Comparison of ENCODE assay signal across 1 cellular context in genomic region chr19:45405435-45406164, GRCh38.
TF ChIP-seq lines count a peak whose summit lies in the region.

No MANE protein-coding gene starts in this region.

TF ChIP-seq in K562, 482 proteins besides CTCF, POLR2A, EP300 and RAD21 (continued from another document):
- TF ChIP-seq NCOA1 (IDR thresholded peaks at IDR 0.05; ENCODE audit: low read depth) (0 out of 2 replicates have a peak, but pooled peaks have one; percentile 13), NFE2L1 (tag; IDR thresholded peaks at IDR 0.05; ENCODE audit: borderline replicate concordance, low read depth) (no peak), ZNF184 (CRISPR knock-in tag; IDR thresholded peaks at IDR 0.05) (no peak), XRCC5 (IDR thresholded peaks at IDR 0.05; ENCODE audit: low read depth, low read length) (no peak; the same call in 1 of the 2 replicates), JUN (IDR thresholded peaks at IDR 0.05; ENCODE audit: borderline replicate concordance, low read depth, low read length) (no peak), JUN (CRISPR knock-in tag; IDR thresholded peaks at IDR 0.05; ENCODE audit: borderline replicate concordance) (no peak), XRCC4 (IDR thresholded peaks at IDR 0.05; ENCODE audit: extremely low read depth, insufficient read depth, insufficient read length) (no peak), TARDBP (IDR thresholded peaks at IDR 0.05) (peak; percentile 94), ZNF224 (CRISPR knock-in tag; IDR thresholded peaks at IDR 0.05) (no peak), ZNF311 (CRISPR knock-in tag; IDR thresholded peaks at IDR 0.05) (no peak), ZNF407 (IDR thresholded peaks at IDR 0.05; ENCODE audit: low read depth) (no peak), E2F3 (CRISPR knock-in tag; IDR thresholded peaks at IDR 0.05) (peak; percentile 70; the same call in 1 of the 2 replicates), MYC (IDR thresholded peaks at IDR 0.05; ENCODE audit: low read depth, low read length) (peak; percentile 89), MYC (CRISPR knock-in tag; IDR thresholded peaks at IDR 0.05; ENCODE audit: borderline replicate concordance, low read depth) (peak; percentile 76; the same call in 1 of the 2 replicates), PTBP1 (IDR thresholded peaks at IDR 0.05; ENCODE audit: low read depth, low read length) (no peak), ZBTB8A (IDR thresholded peaks at IDR 0.05; ENCODE audit: partially characterized antibody) (no peak), DACH1 (IDR thresholded peaks at IDR 0.05; ENCODE audit: partially characterized antibody) (no peak), BHLHE40 (IDR thresholded peaks at IDR 0.05; ENCODE audit: low read length) (peak; percentile 89)
- TF ChIP-seq, protein P1, sequence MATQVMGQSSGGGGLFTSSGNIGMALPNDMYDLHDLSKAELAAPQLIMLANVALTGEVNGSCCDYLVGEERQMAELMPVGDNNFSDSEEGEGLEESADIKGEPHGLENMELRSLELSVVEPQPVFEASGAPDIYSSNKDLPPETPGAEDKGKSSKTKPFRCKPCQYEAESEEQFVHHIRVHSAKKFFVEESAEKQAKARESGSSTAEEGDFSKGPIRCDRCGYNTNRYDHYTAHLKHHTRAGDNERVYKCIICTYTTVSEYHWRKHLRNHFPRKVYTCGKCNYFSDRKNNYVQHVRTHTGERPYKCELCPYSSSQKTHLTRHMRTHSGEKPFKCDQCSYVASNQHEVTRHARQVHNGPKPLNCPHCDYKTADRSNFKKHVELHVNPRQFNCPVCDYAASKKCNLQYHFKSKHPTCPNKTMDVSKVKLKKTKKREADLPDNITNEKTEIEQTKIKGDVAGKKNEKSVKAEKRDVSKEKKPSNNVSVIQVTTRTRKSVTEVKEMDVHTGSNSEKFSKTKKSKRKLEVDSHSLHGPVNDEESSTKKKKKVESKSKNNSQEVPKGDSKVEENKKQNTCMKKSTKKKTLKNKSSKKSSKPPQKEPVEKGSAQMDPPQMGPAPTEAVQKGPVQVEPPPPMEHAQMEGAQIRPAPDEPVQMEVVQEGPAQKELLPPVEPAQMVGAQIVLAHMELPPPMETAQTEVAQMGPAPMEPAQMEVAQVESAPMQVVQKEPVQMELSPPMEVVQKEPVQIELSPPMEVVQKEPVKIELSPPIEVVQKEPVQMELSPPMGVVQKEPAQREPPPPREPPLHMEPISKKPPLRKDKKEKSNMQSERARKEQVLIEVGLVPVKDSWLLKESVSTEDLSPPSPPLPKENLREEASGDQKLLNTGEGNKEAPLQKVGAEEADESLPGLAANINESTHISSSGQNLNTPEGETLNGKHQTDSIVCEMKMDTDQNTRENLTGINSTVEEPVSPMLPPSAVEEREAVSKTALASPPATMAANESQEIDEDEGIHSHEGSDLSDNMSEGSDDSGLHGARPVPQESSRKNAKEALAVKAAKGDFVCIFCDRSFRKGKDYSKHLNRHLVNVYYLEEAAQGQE (CRISPR knock-in tag; IDR thresholded peaks at IDR 0.05; ENCODE audit: low read depth): peak; percentile 27; the same call in 1 of the 2 replicates
- TF ChIP-seq, protein P2, sequence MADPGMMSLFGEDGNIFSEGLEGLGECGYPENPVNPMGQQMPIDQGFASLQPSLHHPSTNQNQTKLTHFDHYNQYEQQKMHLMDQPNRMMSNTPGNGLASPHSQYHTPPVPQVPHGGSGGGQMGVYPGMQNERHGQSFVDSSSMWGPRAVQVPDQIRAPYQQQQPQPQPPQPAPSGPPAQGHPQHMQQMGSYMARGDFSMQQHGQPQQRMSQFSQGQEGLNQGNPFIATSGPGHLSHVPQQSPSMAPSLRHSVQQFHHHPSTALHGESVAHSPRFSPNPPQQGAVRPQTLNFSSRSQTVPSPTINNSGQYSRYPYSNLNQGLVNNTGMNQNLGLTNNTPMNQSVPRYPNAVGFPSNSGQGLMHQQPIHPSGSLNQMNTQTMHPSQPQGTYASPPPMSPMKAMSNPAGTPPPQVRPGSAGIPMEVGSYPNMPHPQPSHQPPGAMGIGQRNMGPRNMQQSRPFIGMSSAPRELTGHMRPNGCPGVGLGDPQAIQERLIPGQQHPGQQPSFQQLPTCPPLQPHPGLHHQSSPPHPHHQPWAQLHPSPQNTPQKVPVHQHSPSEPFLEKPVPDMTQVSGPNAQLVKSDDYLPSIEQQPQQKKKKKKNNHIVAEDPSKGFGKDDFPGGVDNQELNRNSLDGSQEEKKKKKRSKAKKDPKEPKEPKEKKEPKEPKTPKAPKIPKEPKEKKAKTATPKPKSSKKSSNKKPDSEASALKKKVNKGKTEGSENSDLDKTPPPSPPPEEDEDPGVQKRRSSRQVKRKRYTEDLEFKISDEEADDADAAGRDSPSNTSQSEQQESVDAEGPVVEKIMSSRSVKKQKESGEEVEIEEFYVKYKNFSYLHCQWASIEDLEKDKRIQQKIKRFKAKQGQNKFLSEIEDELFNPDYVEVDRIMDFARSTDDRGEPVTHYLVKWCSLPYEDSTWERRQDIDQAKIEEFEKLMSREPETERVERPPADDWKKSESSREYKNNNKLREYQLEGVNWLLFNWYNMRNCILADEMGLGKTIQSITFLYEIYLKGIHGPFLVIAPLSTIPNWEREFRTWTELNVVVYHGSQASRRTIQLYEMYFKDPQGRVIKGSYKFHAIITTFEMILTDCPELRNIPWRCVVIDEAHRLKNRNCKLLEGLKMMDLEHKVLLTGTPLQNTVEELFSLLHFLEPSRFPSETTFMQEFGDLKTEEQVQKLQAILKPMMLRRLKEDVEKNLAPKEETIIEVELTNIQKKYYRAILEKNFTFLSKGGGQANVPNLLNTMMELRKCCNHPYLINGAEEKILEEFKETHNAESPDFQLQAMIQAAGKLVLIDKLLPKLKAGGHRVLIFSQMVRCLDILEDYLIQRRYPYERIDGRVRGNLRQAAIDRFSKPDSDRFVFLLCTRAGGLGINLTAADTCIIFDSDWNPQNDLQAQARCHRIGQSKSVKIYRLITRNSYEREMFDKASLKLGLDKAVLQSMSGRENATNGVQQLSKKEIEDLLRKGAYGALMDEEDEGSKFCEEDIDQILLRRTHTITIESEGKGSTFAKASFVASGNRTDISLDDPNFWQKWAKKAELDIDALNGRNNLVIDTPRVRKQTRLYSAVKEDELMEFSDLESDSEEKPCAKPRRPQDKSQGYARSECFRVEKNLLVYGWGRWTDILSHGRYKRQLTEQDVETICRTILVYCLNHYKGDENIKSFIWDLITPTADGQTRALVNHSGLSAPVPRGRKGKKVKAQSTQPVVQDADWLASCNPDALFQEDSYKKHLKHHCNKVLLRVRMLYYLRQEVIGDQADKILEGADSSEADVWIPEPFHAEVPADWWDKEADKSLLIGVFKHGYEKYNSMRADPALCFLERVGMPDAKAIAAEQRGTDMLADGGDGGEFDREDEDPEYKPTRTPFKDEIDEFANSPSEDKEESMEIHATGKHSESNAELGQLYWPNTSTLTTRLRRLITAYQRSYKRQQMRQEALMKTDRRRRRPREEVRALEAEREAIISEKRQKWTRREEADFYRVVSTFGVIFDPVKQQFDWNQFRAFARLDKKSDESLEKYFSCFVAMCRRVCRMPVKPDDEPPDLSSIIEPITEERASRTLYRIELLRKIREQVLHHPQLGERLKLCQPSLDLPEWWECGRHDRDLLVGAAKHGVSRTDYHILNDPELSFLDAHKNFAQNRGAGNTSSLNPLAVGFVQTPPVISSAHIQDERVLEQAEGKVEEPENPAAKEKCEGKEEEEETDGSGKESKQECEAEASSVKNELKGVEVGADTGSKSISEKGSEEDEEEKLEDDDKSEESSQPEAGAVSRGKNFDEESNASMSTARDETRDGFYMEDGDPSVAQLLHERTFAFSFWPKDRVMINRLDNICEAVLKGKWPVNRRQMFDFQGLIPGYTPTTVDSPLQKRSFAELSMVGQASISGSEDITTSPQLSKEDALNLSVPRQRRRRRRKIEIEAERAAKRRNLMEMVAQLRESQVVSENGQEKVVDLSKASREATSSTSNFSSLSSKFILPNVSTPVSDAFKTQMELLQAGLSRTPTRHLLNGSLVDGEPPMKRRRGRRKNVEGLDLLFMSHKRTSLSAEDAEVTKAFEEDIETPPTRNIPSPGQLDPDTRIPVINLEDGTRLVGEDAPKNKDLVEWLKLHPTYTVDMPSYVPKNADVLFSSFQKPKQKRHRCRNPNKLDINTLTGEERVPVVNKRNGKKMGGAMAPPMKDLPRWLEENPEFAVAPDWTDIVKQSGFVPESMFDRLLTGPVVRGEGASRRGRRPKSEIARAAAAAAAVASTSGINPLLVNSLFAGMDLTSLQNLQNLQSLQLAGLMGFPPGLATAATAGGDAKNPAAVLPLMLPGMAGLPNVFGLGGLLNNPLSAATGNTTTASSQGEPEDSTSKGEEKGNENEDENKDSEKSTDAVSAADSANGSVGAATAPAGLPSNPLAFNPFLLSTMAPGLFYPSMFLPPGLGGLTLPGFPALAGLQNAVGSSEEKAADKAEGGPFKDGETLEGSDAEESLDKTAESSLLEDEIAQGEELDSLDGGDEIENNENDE (IDR thresholded peaks at IDR 0.05; ENCODE audit: low read depth, low read length): no peak
